In genomic region chr6:147448212-147448611, GRCh38 we compare ENCODE assay signal across 14 cellular contexts.
DNase-seq lines count a peak whose midpoint lies in the region; ATAC-seq and TF ChIP-seq lines count a peak whose summit lies in the region.
"Had no signal": no experiment of that assay in that cellular context is flagged by ENCODE, and none has a peak within 500 bp of the region (broad histone marks: within the 10 kb centered on the region; RNA-seq: fewer than 3 reads in every experiment).

No MANE protein-coding gene starts in this region.

- no peak overlapping the region for H3K56ac ChIP-seq in H9 (ENCODE audit: insufficient read length, low read depth, low read length)

- H3K36me3 ChIP-seq in spleen: no peaks in the 10 kb centered on the region
- no peaks in the 10 kb centered on the region for H3K36me3 ChIP-seq in right lobe of liver

- H3K9me3 Mint-ChIP-seq in H9 (no peaks in the 10 kb centered on the region; a peak in 1 of 5 replicates), glutamatergic neuron (ENCODE audit: unreplicated experiment) (peaks cover 1% of the 10 kb centered on the region)
- H3K9me3 Mint-ChIP-seq: central memory CD8-positive, alpha-beta T cell; stimulated activated naive CD8-positive, alpha-beta T cell treated with anti-CD3 and anti-CD28 coated beads, Interleukin-15, amount 100 ng/mL, for 72 hours had no signal

- peak overlapping the region in 2 of 3 experiments; percentile 56 to 81; a peak in 3 of 7 replicates for H3K27ac Mint-ChIP-seq in H9
- no peak overlapping the region for H3K27ac Mint-ChIP-seq in glutamatergic neuron (ENCODE audit: unreplicated experiment)

- H3K23ac ChIP-seq in H9 (ENCODE audit: insufficient read length, low read depth, low read length): no peak overlapping the region

- TF ChIP-seq CTCF in H9 (conservative IDR thresholded peaks at IDR 0.05) (no peak), glutamatergic neuron (IDR thresholded peaks at IDR 0.05; ENCODE audit: partially characterized antibody, unreplicated experiment) (no peak), spleen (IDR thresholded peaks at IDR 0.05 in 8 of 11, conservative IDR thresholded peaks at IDR 0.05 in 3 of 11) (no peak), right lobe of liver (IDR thresholded peaks at IDR 0.05) (no peak)

- H3K4me3 Mint-ChIP-seq in H9 (peak overlapping the region in 1 of 2 experiments; percentile 37; a peak in 1 of 5 replicates), glutamatergic neuron (ENCODE audit: unreplicated experiment) (peak overlapping the region; percentile 37)
- H3K4me3 Mint-ChIP-seq: central memory CD8-positive, alpha-beta T cell; stimulated activated naive CD8-positive, alpha-beta T cell treated with anti-CD3 and anti-CD28 coated beads, Interleukin-15, amount 100 ng/mL, for 72 hours had no signal

- TF ChIP-seq POLR2A in spleen (IDR thresholded peaks at IDR 0.05) (no peak), right lobe of liver (IDR thresholded peaks at IDR 0.05) (no peak)

- H2BK120ac ChIP-seq in H9 (ENCODE audit: low read depth, low read length, poor library complexity, severe bottlenecking): no peak overlapping the region

- H3K18ac ChIP-seq in H9 (ENCODE audit: insufficient read length, low read depth, low read length): no peak overlapping the region

- no peak overlapping the region for H3K4ac ChIP-seq in H9 (ENCODE audit: low read depth, low read length)

- no peak overlapping the region for H3K27ac ChIP-seq in H9 (ENCODE audit: insufficient read length, low read depth, low read length)
- no peak overlapping the region for H3K27ac ChIP-seq in spleen
- H3K27ac ChIP-seq in right lobe of liver: no peak overlapping the region

- no peaks in the 10 kb centered on the region for H4K20me1 ChIP-seq in H9 (ENCODE audit: control insufficient read depth, insufficient read depth, insufficient read length)

- peaks cover 50% of the 10 kb centered on the region in 2 experiments for H3K4me1 Mint-ChIP-seq in H9
- H3K4me1 Mint-ChIP-seq in glutamatergic neuron (ENCODE audit: low read depth, unreplicated experiment): peaks cover 5% of the 10 kb centered on the region
- H3K4me1 Mint-ChIP-seq: central memory CD8-positive, alpha-beta T cell; stimulated activated naive CD8-positive, alpha-beta T cell treated with anti-CD3 and anti-CD28 coated beads, Interleukin-15, amount 100 ng/mL, for 72 hours had no signal

- H3K23me2 ChIP-seq in H9 (ENCODE audit: insufficient read length, low read depth, low read length, poor library complexity, severe bottlenecking): no peaks in the 10 kb centered on the region

- H3K4me3 ChIP-seq in spleen (peak overlapping the region in 2 of 8 donors; percentile 2 to 35), right lobe of liver (no peak overlapping the region)

- DNase-seq in H9 (peak; percentile 99), NCI-H146 treated with DMSO at 0.1 percent for 48 hours (lab: John Stamatoyannopoulos, UW; ENCODE audit: unreplicated experiment) (peak; percentile 99), glutamatergic neuron (peak; percentile 21), spleen (peak; percentile 50), right lobe of liver (no peak), A172 (ENCODE audit: low spot score) (no peak), T1000 (lab: John Stamatoyannopoulos, UW) (no peak)
- no peak for DNase-seq in activated T-cell treated with anti-CD3 and anti-CD28 coated beads, Interleukin-2, amount 50 U/mL, for 1 hour
- DNase-seq: activated T-cell treated with anti-CD3 and anti-CD28 coated beads, Interleukin-2, amount 50 U/mL, for 48 hours; DND-41; NCI-H345; stimulated activated naive CD8-positive, alpha-beta T cell treated with anti-CD3 and anti-CD28 coated beads, Interleukin-15, amount 100 ng/mL, for 72 hours; T-helper 1 cell had no signal

- H3K4me1 ChIP-seq in H9 (ENCODE audit: insufficient read depth, low read length) (peaks cover 19% of the 10 kb centered on the region), spleen (peaks cover 0 to 5% (median 0%) of the 10 kb centered on the region in 6 donors), right lobe of liver (no peaks in the 10 kb centered on the region)

- no peak overlapping the region for H4K91ac ChIP-seq in H9 (ENCODE audit: insufficient read length, low read depth, low read length)

- no CpG with 5 or more reads among the region's 10 CpGs for WGBS in H9 (ENCODE audit: extremely low coverage, insufficient read length, low lambda C conversion rate)
- 36 to 63% (median 55%) methylated on average over 10 of the region's 10 CpGs for whole genome bisulfite sequencing in spleen, 5 donors
- 40% methylated on average over 5 of the region's 10 CpGs for WGBS in right lobe of liver (ENCODE audit: insufficient coverage, low coverage, low lambda C conversion rate, missing lambda C conversion rate)

- H4K8ac ChIP-seq in H9 (replicated peaks; ENCODE audit: insufficient read length, low read depth, low read length): no peak overlapping the region

- H3K9me3 ChIP-seq in H9 (ENCODE audit: control insufficient read depth, low read depth, low read length) (no peaks in the 10 kb centered on the region), spleen (no peaks in the 10 kb centered on the region), right lobe of liver (no peaks in the 10 kb centered on the region)

- no peak overlapping the region for H3T11ph ChIP-seq in H9 (ENCODE audit: low read length)

- ATAC-seq in right lobe of liver: no peak
- ATAC-seq: stimulated activated naive CD8-positive, alpha-beta T cell treated with anti-CD3 and anti-CD28 coated beads, Interleukin-15, amount 100 ng/mL, for 72 hours had no signal

- H2BK20ac ChIP-seq in H9 (ENCODE audit: low read depth, low read length, poor library complexity, severe bottlenecking): no peak overlapping the region

- H2BK5ac ChIP-seq in H9 (ENCODE audit: insufficient read length, low read length): no peak overlapping the region

- no peak overlapping the region for H2AK5ac ChIP-seq in H9 (ENCODE audit: insufficient read length, low read length)

- H2AFZ ChIP-seq in H9 (ENCODE audit: low read length): no peak overlapping the region

- H3K79me2 ChIP-seq in H9 (ENCODE audit: insufficient read depth, low read length): no peaks in the 10 kb centered on the region

- H2BK12ac ChIP-seq in H9 (ENCODE audit: insufficient read length, low read depth, low read length): no peak overlapping the region

- no peaks in the 10 kb centered on the region; a peak in 1 of 7 replicates for H3K36me3 Mint-ChIP-seq in H9 (ENCODE audit: insufficient read depth in 1 of 3, low read depth in 3 of 3)
- H3K36me3 Mint-ChIP-seq in glutamatergic neuron (ENCODE audit: unreplicated experiment): no peaks in the 10 kb centered on the region

- H3K14ac ChIP-seq in H9 (ENCODE audit: insufficient read depth, low read length): no peak overlapping the region

- no peak overlapping the region for H2BK15ac ChIP-seq in H9 (ENCODE audit: low read depth, low read length)

- H3K9ac ChIP-seq in H9 (ENCODE audit: extremely low read depth, insufficient read length, low read length): no peak overlapping the region

- H4K5ac ChIP-seq in H9 (ENCODE audit: insufficient read length, low read depth, low read length): no peak overlapping the region

- H3K27me3 Mint-ChIP-seq in H9 (ENCODE audit: low read depth): peaks cover 37% of the 10 kb centered on the region
- no peaks in the 10 kb centered on the region for H3K27me3 Mint-ChIP-seq in glutamatergic neuron (ENCODE audit: unreplicated experiment)

- no peaks in the 10 kb centered on the region for H3K79me1 ChIP-seq in H9 (ENCODE audit: insufficient read depth, low read depth, low read length, poor library complexity, severe bottlenecking)

- intact Hi-C loops in spleen (cut with DNase I; ENCODE audit: low total_unique reads) (no loop called here), right lobe of liver (cut with DNase I) (no loop called here)

- H3K27me3 ChIP-seq in H9 (ENCODE audit: insufficient read depth, low read length) (no peaks in the 10 kb centered on the region; the same call in 1 of the 2 replicates), spleen (replicated peaks in 1 of 7) (no peaks in the 10 kb centered on the region), right lobe of liver (no peaks in the 10 kb centered on the region)

- peak overlapping the region; percentile 30 for H3K4me2 ChIP-seq in H9 (ENCODE audit: insufficient read depth, insufficient read length, low read length)

Comparison
In these comparisons a context has a peak if more than half of its experiments do, and no peak if none do; other contexts are left out.
1. DNase-seq: peak in H9 (single experiment), NCI-H146 treated with DMSO at 0.1 percent for 48 hours (single experiment), glutamatergic neuron (single experiment) and spleen (single experiment); none in right lobe of liver (0 of 3), activated T-cell treated with anti-CD3 and anti-CD28 coated beads, Interleukin-2, amount 50 U/mL, for 1 hour (single experiment), A172 (single experiment) and T1000 (single experiment).